ENCODE assay signal across 1 cellular context in the genomic region with DNA sequence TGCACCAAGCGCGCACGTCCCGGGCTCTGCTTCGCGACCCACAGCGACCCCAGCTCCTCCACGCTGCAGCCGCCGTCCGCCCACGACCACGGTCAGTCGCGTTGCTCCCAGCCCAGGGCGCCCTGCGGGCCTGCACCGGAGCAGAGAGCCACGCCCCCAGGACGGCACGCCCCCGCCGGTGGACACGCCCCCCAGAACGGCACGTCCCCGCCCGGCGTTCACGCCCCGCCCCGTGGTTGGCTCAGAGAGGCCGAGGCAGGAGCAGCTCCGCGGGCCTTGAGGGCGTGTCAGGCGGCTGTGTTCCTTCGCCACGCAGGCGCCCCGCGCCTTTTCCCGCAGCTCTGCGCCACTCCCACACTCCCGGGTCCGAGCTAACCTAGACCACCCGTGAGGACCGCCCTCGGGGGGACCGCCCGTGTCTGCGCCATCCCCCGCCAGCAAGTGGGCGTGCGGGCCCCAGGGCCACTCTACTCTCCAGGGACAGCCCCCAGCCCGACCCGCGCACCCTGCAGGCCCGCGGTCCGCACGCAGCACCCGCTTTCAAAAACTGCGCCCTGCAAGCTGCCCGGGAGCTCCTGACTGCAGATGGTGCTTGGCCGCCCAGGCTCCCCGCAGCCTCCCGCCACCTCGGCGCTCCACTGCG.
TF ChIP-seq lines count a peak whose summit lies in the region.

A gene with protein sequence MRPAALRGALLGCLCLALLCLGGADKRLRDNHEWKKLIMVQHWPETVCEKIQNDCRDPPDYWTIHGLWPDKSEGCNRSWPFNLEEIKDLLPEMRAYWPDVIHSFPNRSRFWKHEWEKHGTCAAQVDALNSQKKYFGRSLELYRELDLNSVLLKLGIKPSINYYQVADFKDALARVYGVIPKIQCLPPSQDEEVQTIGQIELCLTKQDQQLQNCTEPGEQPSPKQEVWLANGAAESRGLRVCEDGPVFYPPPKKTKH (minus strand): TSS at position 107 of the 643 bp plus-strand sequence. CDS start 368 bp downstream, outside the sequence.

TF ChIP-seq in HEK293, 187 proteins besides CTCF, POLR2A, EP300 and RAD21 (continued from another document):
- TF ChIP-seq, protein P1, sequence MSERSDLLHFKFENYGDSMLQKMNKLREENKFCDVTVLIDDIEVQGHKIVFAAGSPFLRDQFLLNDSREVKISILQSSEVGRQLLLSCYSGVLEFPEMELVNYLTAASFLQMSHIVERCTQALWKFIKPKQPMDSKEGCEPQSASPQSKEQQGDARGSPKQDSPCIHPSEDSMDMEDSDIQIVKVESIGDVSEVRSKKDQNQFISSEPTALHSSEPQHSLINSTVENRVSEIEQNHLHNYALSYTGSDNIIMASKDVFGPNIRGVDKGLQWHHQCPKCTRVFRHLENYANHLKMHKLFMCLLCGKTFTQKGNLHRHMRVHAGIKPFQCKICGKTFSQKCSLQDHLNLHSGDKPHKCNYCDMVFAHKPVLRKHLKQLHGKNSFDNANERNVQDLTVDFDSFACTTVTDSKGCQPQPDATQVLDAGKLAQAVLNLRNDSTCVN (tag by site-specific recombination; optimal IDR thresholded peaks at IDR 0.05): peak; percentile 96
- TF ChIP-seq ZNF837 (tag by site-specific recombination; IDR thresholded peaks at IDR 0.05): no peak
- 0 out of 2 replicates have a peak, but pooled peaks have one; percentile 57 for TF ChIP-seq ZNF777 (tag by site-specific recombination; IDR thresholded peaks at IDR 0.05; ENCODE audit: borderline replicate concordance)
- TF ChIP-seq KLF1 (tag by site-specific recombination; IDR thresholded peaks at IDR 0.05): peak; percentile 72
- TF ChIP-seq, protein P2, sequence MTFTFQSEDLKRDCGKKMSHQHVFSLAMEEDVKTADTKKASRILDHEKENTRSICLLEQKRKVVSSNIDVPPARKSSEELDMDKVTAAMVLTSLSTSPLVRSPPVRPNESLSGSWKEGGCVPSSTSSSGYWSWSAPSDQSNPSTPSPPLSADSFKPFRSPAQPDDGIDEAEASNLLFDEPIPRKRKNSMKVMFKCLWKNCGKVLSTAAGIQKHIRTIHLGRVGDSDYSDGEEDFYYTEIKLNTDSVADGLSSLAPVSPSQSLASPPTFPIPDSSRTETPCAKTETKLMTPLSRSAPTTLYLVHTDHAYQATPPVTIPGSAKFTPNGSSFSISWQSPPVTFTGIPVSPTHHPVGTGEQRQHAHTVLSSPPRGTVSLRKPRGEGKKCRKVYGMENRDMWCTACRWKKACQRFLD (tag by site-specific recombination; IDR thresholded peaks at IDR 0.05): no peak
- no peak for TF ChIP-seq ZNF223 (tag by site-specific recombination; IDR thresholded peaks at IDR 0.05)
- peak; percentile 84; the same call in 1 of the 2 replicates for TF ChIP-seq GLIS2 (tag by site-specific recombination; IDR thresholded peaks at IDR 0.05)
- peak; percentile 88 for TF ChIP-seq ZFHX2 (tag by site-specific recombination; conservative IDR thresholded peaks at IDR 0.05)
- peak; percentile 9; the same call in 1 of the 2 replicates for TF ChIP-seq ZBTB8A (tag by site-specific recombination; IDR thresholded peaks at IDR 0.05)
- peak; percentile 90 for TF ChIP-seq ZIC2 (tag by site-specific recombination; IDR thresholded peaks at IDR 0.05)
- 0 out of 2 replicates have a peak, but pooled peaks have one; percentile 6 for TF ChIP-seq ZNF610 (tag by site-specific recombination; IDR thresholded peaks at IDR 0.05; ENCODE audit: borderline replicate concordance)
- no peak for TF ChIP-seq ZNF473 (tag by site-specific recombination; IDR thresholded peaks at IDR 0.05)
